ENCODE assay signal across 1 cellular context in the genomic region with DNA sequence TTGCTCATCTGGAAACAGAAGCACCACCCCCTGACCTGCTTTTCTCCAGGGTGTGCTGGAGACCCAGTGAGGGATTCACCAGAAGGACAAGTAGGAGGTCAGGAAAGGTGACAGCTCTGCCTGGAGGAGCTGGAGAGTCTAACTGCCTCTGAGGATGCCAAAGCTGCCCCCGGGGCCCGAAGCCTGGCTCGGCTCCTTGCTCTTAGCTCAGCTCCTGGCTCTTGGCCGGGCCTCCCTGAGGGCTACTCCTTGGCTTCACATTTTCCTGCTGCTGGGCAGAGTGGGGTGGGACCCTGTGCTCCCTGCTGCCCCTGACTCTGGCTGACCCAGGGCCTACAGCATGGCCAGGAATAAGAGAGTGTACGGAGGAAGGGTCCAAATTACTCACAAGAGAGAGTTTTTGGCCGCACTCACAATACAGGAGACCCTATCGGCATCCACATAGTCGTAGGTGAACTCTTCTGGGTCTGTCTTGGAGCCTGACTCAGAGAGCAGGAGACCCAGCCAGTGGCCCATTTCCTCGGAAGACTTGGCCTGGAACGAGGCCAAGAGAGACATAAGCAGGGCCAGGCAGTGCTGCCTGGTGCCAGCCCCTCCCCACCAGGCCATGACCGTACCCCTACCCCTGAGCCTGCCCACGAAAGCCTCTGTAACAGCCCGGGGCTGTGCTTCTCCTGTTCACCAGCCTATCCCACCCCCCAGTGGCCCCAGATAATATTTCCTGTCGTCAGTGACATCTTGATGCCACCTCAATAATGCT.
TF ChIP-seq lines count a peak whose summit lies in the region.

No MANE protein-coding gene starts in this region.

TF ChIP-seq in HepG2, 621 proteins besides CTCF, POLR2A, EP300 and RAD21 (continued from another document):
- TF ChIP-seq, protein P1, sequence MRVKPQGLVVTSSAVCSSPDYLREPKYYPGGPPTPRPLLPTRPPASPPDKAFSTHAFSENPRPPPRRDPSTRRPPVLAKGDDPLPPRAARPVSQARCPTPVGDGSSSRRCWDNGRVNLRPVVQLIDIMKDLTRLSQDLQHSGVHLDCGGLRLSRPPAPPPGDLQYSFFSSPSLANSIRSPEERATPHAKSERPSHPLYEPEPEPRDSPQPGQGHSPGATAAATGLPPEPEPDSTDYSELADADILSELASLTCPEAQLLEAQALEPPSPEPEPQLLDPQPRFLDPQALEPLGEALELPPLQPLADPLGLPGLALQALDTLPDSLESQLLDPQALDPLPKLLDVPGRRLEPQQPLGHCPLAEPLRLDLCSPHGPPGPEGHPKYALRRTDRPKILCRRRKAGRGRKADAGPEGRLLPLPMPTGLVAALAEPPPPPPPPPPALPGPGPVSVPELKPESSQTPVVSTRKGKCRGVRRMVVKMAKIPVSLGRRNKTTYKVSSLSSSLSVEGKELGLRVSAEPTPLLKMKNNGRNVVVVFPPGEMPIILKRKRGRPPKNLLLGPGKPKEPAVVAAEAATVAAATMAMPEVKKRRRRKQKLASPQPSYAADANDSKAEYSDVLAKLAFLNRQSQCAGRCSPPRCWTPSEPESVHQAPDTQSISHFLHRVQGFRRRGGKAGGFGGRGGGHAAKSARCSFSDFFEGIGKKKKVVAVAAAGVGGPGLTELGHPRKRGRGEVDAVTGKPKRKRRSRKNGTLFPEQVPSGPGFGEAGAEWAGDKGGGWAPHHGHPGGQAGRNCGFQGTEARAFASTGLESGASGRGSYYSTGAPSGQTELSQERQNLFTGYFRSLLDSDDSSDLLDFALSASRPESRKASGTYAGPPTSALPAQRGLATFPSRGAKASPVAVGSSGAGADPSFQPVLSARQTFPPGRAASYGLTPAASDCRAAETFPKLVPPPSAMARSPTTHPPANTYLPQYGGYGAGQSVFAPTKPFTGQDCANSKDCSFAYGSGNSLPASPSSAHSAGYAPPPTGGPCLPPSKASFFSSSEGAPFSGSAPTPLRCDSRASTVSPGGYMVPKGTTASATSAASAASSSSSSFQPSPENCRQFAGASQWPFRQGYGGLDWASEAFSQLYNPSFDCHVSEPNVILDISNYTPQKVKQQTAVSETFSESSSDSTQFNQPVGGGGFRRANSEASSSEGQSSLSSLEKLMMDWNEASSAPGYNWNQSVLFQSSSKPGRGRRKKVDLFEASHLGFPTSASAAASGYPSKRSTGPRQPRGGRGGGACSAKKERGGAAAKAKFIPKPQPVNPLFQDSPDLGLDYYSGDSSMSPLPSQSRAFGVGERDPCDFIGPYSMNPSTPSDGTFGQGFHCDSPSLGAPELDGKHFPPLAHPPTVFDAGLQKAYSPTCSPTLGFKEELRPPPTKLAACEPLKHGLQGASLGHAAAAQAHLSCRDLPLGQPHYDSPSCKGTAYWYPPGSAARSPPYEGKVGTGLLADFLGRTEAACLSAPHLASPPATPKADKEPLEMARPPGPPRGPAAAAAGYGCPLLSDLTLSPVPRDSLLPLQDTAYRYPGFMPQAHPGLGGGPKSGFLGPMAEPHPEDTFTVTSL (CRISPR knock-in tag; IDR thresholded peaks at IDR 0.05; ENCODE audit: borderline replicate concordance): no peak
- TF ChIP-seq SMAD1 (CRISPR knock-in tag; IDR thresholded peaks at IDR 0.05; ENCODE audit: borderline replicate concordance, low read depth) (no peak), ZNF430 (CRISPR knock-in tag; IDR thresholded peaks at IDR 0.05) (no peak), NFIC (IDR thresholded peaks at IDR 0.05; ENCODE audit: low read length) (no peak), SALL1 (CRISPR knock-in tag; IDR thresholded peaks at IDR 0.05) (no peak), SAFB2 (CRISPR knock-in tag; IDR thresholded peaks at IDR 0.05; ENCODE audit: borderline replicate concordance, low read depth) (no peak), CENPT (CRISPR knock-in tag; IDR thresholded peaks at IDR 0.05; ENCODE audit: low read depth) (no peak), ARHGAP35 (CRISPR knock-in tag; IDR thresholded peaks at IDR 0.05; ENCODE audit: borderline replicate concordance) (no peak), ETV5 (CRISPR knock-in tag; IDR thresholded peaks at IDR 0.05; ENCODE audit: borderline replicate concordance) (no peak), ZNF556 (CRISPR knock-in tag; IDR thresholded peaks at IDR 0.05; ENCODE audit: borderline replicate concordance) (no peak), RFX1 (IDR thresholded peaks at IDR 0.05) (no peak), MTF2 (CRISPR knock-in tag; IDR thresholded peaks at IDR 0.05; ENCODE audit: borderline replicate concordance) (no peak)
- TF ChIP-seq, protein P2, sequence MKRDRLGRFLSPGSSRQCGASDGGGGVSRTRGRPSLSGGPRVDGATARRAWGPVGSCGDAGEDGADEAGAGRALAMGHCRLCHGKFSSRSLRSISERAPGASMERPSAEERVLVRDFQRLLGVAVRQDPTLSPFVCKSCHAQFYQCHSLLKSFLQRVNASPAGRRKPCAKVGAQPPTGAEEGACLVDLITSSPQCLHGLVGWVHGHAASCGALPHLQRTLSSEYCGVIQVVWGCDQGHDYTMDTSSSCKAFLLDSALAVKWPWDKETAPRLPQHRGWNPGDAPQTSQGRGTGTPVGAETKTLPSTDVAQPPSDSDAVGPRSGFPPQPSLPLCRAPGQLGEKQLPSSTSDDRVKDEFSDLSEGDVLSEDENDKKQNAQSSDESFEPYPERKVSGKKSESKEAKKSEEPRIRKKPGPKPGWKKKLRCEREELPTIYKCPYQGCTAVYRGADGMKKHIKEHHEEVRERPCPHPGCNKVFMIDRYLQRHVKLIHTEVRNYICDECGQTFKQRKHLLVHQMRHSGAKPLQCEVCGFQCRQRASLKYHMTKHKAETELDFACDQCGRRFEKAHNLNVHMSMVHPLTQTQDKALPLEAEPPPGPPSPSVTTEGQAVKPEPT (CRISPR knock-in tag; IDR thresholded peaks at IDR 0.05; ENCODE audit: low read depth): no peak
